In genomic region chr5:9230355-9230754, GRCh38 we compare ENCODE assay signal across 20 cellular contexts.
"Had no signal": no experiment of that assay in that cellular context is flagged by ENCODE, and none has a peak within 500 bp of the region (broad histone marks: within the 10 kb centered on the region; RNA-seq: fewer than 3 reads in every experiment).

No MANE protein-coding gene starts in this region.

- H3K27ac ChIP-seq: SJSA1 had no signal

- H3K9me3 ChIP-seq: SJSA1, SK-N-SH had no signal

- H3K36me3 ChIP-seq: SJSA1 had no signal

- H3K9ac ChIP-seq: SK-N-SH had no signal

- H3K4me2 ChIP-seq: SK-N-SH had no signal

- DNase-seq: KBM-7, MV-4-11, NCI-H1048, NCI-H1105, NCI-H1417, NCI-H1436 treated with DMSO at 0.1 percent for 48 hours, NCI-H1694, NCI-H187 treated with DMSO at 0.1 percent for 48 hours, NCI-H2029 treated with DMSO at 0.1 percent for 48 hours, NCI-H2107, NCI-H2227 treated with DMSO at 0.1 percent for 48 hours, NCI-H524, NCI-H69, NCI-H774, Right ventricle myocardium superior, RPMI8226, SIG-M5, SK-N-SH, SW 1271 had no signal

- H3K4me3 ChIP-seq: SJSA1 had no signal

- H3K27me3 ChIP-seq: SJSA1 had no signal
